Comparison of ENCODE assay signal across 8 cellular contexts in the genomic region with DNA sequence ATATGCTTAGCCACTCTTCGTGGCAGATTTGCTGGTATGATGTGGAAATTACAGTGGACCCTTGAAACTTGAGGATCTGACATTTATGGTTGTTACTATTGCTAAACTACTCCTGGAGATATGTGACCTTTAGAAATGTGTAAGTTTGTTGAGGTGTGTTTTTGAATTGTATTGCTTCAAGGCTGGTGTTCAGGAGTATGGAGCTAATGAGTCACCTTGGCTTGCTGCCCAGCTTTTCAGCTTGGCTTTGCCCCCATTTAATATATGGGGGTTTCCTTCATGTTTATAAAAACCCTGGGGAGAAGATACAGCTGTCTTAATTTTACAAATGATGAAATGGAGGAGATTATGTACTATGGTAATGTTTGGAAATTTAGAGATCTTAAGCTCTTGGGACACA. TPM values are rescaled to one million over a fixed set of nuclear protein-coding genes. Genes with fewer than 3 reads are reported as not detected.
DNase-seq lines count a peak whose midpoint lies in the region; ATAC-seq, FAIRE-seq and TF ChIP-seq lines count a peak whose summit lies in the region.

No MANE protein-coding gene starts in this region.

- intact Hi-C loops in transverse colon (cut with DNase I; ENCODE audit: low total_unique reads): no loop called here

- H3K4me1 Mint-ChIP-seq in astrocyte (ENCODE audit: low read depth, unreplicated experiment) (peaks cover 16% of the 10 kb centered on the region), naive B cell (peaks cover 13 to 35% (median 25%) of the 10 kb centered on the region in 3 donors)

- H3K27me3 Mint-ChIP-seq in astrocyte (ENCODE audit: low read depth, unreplicated experiment) (no peaks in the 10 kb centered on the region), naive B cell (no peaks in the 10 kb centered on the region)

- peaks cover 9% of the 10 kb centered on the region for H3K36me3 ChIP-seq in astrocyte (ENCODE audit: insufficient read depth, low read length)
- H3K36me3 ChIP-seq in transverse colon: peaks cover 0 to 38% (median 8%) of the 10 kb centered on the region in 4 donors

- WGBS in transverse colon (ENCODE audit: low coverage in 1 of 2), 2 donors: 17 to 19% methylated on average over 1 of the region's 1 CpG

- H3K4me1 ChIP-seq in astrocyte (ENCODE audit: insufficient read depth, low read length) (peaks cover 16% of the 10 kb centered on the region), transverse colon (peaks cover 12 to 38% (median 23%) of the 10 kb centered on the region in 4 donors)

- FAIRE-seq in astrocyte (lab: Jason Lieb, UNC): no peak
- FAIRE-seq in frontal cortex (lab: Jason Lieb, UNC): no peak

- H3K9me3 Mint-ChIP-seq in astrocyte (ENCODE audit: unreplicated experiment): no peaks in the 10 kb centered on the region
- no peaks in the 10 kb centered on the region for H3K9me3 Mint-ChIP-seq in naive B cell

- peaks cover 29% of the 10 kb centered on the region for H3K79me2 ChIP-seq in astrocyte (ENCODE audit: insufficient read depth, low read length)

- in situ Hi-C loops in transverse colon (cut with MboI; ENCODE audit: low pct_ligation_motif_present in 1 of 4, low pct_unique_long_range_greater_than_20kb in 1 of 4, low sequenced_read_pairs in 3 of 4): loop anchor here in 2 of 4 donors (25.0 kb wide), 3 partner anchors 407 to 707 kb away; partner anchors contain the start of genes BCAP29 (in 1 of the 2), CBLL1 (in 1 of the 2) and DLD (in 1 of the 2)

- H4K20me1 ChIP-seq in astrocyte (ENCODE audit: insufficient read depth, low read length): peaks cover 35% of the 10 kb centered on the region

- H3K27ac Mint-ChIP-seq in astrocyte (ENCODE audit: unreplicated experiment): no peak overlapping the region
- H3K27ac Mint-ChIP-seq in naive B cell: peak overlapping the region in 4 of 6 donors; percentile 7 to 70 (median 25)

- no peak overlapping the region for H3K4me3 Mint-ChIP-seq in astrocyte (ENCODE audit: unreplicated experiment)
- no peak overlapping the region for H3K4me3 Mint-ChIP-seq in naive B cell

- no peak for TF ChIP-seq POLR2A in transverse colon (IDR thresholded peaks at IDR 0.05)

- H3K27me3 ChIP-seq in astrocyte (ENCODE audit: insufficient read depth, low read length): no peaks in the 10 kb centered on the region
- no peaks in the 10 kb centered on the region for H3K27me3 ChIP-seq in transverse colon

- H3K36me3 Mint-ChIP-seq in astrocyte (ENCODE audit: low read depth, unreplicated experiment) (peaks cover 8% of the 10 kb centered on the region), naive B cell (peaks cover 22 to 27% of the 10 kb centered on the region in 2 donors)

- H3K4me3 ChIP-seq in astrocyte (ENCODE audit: insufficient read depth, low read depth, low read length): no peak overlapping the region
- no peak overlapping the region for H3K4me3 ChIP-seq in transverse colon

- no peak overlapping the region for H3K27ac ChIP-seq in astrocyte (ENCODE audit: low read depth, low read length)
- peak overlapping the region; percentile 5 to 48 (median 36) for H3K27ac ChIP-seq in transverse colon

- DNase-seq in DMS53 (lab: John Stamatoyannopoulos, UW): peak; percentile 58
- peak; percentile 30 for DNase-seq in RKO (ENCODE audit: low spot score)
- DNase-seq in astrocyte (ENCODE audit: low read depth): peak; percentile 60
- DNase-seq in naive B cell: no peak
- peak; percentile 56 for DNase-seq in transverse colon
- no peak for DNase-seq in frontal cortex (ENCODE audit: low spot score in 2 of 2)

- no peak for TF ChIP-seq EP300 in transverse colon (IDR thresholded peaks at IDR 0.05; ENCODE audit: low read depth)

- ATAC-seq in naive B cell (ENCODE audit: low read depth in 2 of 2): no peak
- ATAC-seq in GM21576 (IDR thresholded peaks at IDR 0.05; ENCODE audit: unreplicated experiment): no peak
- no peak for ATAC-seq in GM18519 (IDR thresholded peaks at IDR 0.05; ENCODE audit: low FRiP score, unreplicated experiment)

- no peak overlapping the region for H3K9ac ChIP-seq in astrocyte (ENCODE audit: low read length)

- H2AFZ ChIP-seq in astrocyte (ENCODE audit: low read depth, low read length): no peak overlapping the region

- H3K9me3 ChIP-seq in astrocyte (ENCODE audit: insufficient read depth, low read depth, low read length) (no peaks in the 10 kb centered on the region), transverse colon (no peaks in the 10 kb centered on the region)

- no peak overlapping the region for H3K4me2 ChIP-seq in astrocyte (ENCODE audit: low read length)

- no peak for TF ChIP-seq CTCF in astrocyte (IDR thresholded peaks at IDR 0.05; ENCODE audit: insufficient read depth, low read depth, low read length)
- TF ChIP-seq CTCF in transverse colon (IDR thresholded peaks at IDR 0.05): no peak

RNA-seq across cellular contexts. Expression of gene HBP1, which starts 11.6 kb away (rescaled TPM):
- total RNA-seq in astrocyte: 46.2 and 49.9 TPM in 2 replicates
- polyA plus RNA-seq in naive B cell (ENCODE audit: low read depth in 6 of 6): 100 to 1,000 TPM in 1 of 6 donors, 10 to 100 TPM in 5; 62.1 to 157 (median 71.8) TPM
- total RNA-seq in transverse colon: 100 to 1,000 TPM in 1 of 4 donors, 10 to 100 TPM in 3; 59.5 to 170 (median 88.3) TPM
- 55.0 TPM for total RNA-seq in frontal cortex

Comparison
In these comparisons a context has a peak if more than half of its experiments do, and no peak if none do; other contexts are left out.
1. DNase-seq: peak in DMS53 (single experiment), RKO (single experiment), astrocyte (single experiment) and transverse colon (single experiment); none in naive B cell (single experiment) and frontal cortex (0 of 2).